Comparison of ENCODE assay signal across 14 cellular contexts in the genomic region with DNA sequence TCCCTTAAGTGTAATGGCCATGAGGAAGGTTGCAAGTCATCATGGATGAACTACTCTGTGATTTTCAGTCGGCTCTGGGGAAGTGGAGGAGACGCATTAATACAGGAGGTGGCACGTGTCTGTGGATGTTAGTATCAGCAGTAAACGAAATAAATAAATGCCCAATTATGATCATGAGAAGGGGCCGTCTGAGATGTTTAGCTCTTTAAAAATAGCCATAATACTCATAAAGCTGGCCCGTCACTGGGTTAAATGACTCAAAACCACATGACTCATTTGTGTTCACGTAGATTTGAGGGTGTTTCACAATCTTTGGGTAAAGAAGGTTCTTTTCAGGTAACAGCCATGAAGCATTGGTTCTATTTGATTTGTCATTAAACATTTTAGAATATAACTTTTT.
DNase-seq lines count a peak whose midpoint lies in the region; ATAC-seq and TF ChIP-seq lines count a peak whose summit lies in the region.
"Had no signal": no experiment of that assay in that cellular context is flagged by ENCODE, and none has a peak within 500 bp of the region (broad histone marks: within the 10 kb centered on the region; RNA-seq: fewer than 3 reads in every experiment).

No MANE protein-coding gene starts in this region.

- no peaks in the 10 kb centered on the region for H3K9me3 Mint-ChIP-seq in HFFc6

- ATAC-seq in HG03280 (IDR thresholded peaks at IDR 0.05; ENCODE audit: unreplicated experiment) (no peak), GM21723 (IDR thresholded peaks at IDR 0.05; ENCODE audit: unreplicated experiment) (no peak), GM19328 (IDR thresholded peaks at IDR 0.05; ENCODE audit: unreplicated experiment) (no peak)

- H3K4me3 ChIP-seq in AG10803 (ENCODE audit: low read length), result no peak overlapping the region
- H3K4me3 ChIP-seq: lung, PC-9, thoracic aorta had no signal

- peak overlapping the region; percentile 51 for H3K4me3 Mint-ChIP-seq in HFFc6

- peak overlapping the region; percentile 80 for H3K27ac Mint-ChIP-seq in HFFc6

- H3K4me1 Mint-ChIP-seq in HFFc6 (ENCODE audit: low read depth), result peaks cover 19% of the 10 kb centered on the region

- no peaks in the 10 kb centered on the region for H3K27me3 Mint-ChIP-seq in HFFc6 (ENCODE audit: insufficient read depth)

- in situ Hi-C loops in SK-MEL-5 (cut with HindIII; ENCODE audit: low pct_unique_long_range_greater_than_20kb, low sequenced_read_pairs), result no loop called here

- TF ChIP-seq CTCF in AG10803 (conservative IDR thresholded peaks at IDR 0.05; ENCODE audit: low read length) (no peak), HFFc6 (IDR thresholded peaks at IDR 0.05) (no peak)

- peaks cover 9% of the 10 kb centered on the region; the same call in 1 of the 2 replicates for H3K36me3 Mint-ChIP-seq in HFFc6 (ENCODE audit: low read depth)

- peak; percentile 42 for DNase-seq in AG10803 (ENCODE audit: low read depth)
- DNase-seq in HFFc6, result peak; percentile 76
- peak; percentile 6 for DNase-seq in SK-MEL-5 (ENCODE audit: low read depth, low spot score)
- DNase-seq in hepatic stellate cell (ENCODE audit: low spot score), result peak; percentile 5
- no peak for DNase-seq in NCI-H526 treated with DMSO at 0.1 percent for 48 hours (lab: John Stamatoyannopoulos, UW)
- DNase-seq: NCI-H1930, PC-9, posterior cingulate gyrus, T1000 had no signal
